9 cellular contexts compared by ENCODE assay signal in genomic region chrX:11944486-11944885, GRCh38.
DNase-seq lines count a peak whose midpoint lies in the region; ATAC-seq, FAIRE-seq and TF ChIP-seq lines count a peak whose summit lies in the region.
"Had no signal": no experiment of that assay in that cellular context is flagged by ENCODE, and none has a peak within 500 bp of the region (broad histone marks: within the 10 kb centered on the region; RNA-seq: fewer than 3 reads in every experiment).

No MANE protein-coding gene starts in this region.

- H3K27me3 ChIP-seq in H1 (replicated peaks in 1 of 4; ENCODE audit: control insufficient read depth in 3 of 4, extremely low read depth in 1 of 4, insufficient read depth in 3 of 4, low read length in 3 of 4) = no peaks in the 10 kb centered on the region
- H3K27me3 ChIP-seq in psoas muscle (ENCODE audit: insufficient read depth in 3 of 3, low read length in 2 of 3) = no peaks in the 10 kb centered on the region

- H4K91ac ChIP-seq in H1 (replicated peaks; ENCODE audit: insufficient read length, low read length) = no peak overlapping the region

- H3K79me1 ChIP-seq in H1 (ENCODE audit: low read depth, low read length) = no peaks in the 10 kb centered on the region

- no peak overlapping the region for H3K4ac ChIP-seq in H1 (replicated peaks; ENCODE audit: insufficient read length, low read depth, low read length)

- no peak overlapping the region for H4K5ac ChIP-seq in H1 (ENCODE audit: insufficient read length, low read depth, low read length)

- no peak overlapping the region for H2BK12ac ChIP-seq in H1 (ENCODE audit: low read depth, low read length)

- no peak overlapping the region for H2BK20ac ChIP-seq in H1 (ENCODE audit: low read length)

- CTCF ChIA-PET in H1 (lab: Charles Lee; ENCODE audit: partially characterized antibody) = interaction anchor here (0.7 to 1.9 kb wide), 7 partner anchors 9 to 156 kb away, joined by 3 to 7 read pairs (median 4); no protein-coding TSS in a partner anchor

- intact Hi-C loops in psoas muscle (cut with DNase I) = no loop called here

- H2BK5ac ChIP-seq in H1 (ENCODE audit: low read depth, low read length) = no peak overlapping the region

- H2BK15ac ChIP-seq in H1 (ENCODE audit: low read length) = no peak overlapping the region

- TF ChIP-seq POLR2A in H1 (IDR thresholded peaks at IDR 0.05; ENCODE audit: control extremely low read depth in 1 of 2, low read depth in 2 of 2, low read length in 2 of 2) = no peak

- TF ChIP-seq EP300 in H1 (IDR thresholded peaks at IDR 0.05; ENCODE audit: borderline replicate concordance in 1 of 2, low read depth in 2 of 2, low read length in 2 of 2) = no peak

- peak overlapping the region; percentile 98 for H2AFZ ChIP-seq in H1 (ENCODE audit: low read length)

- H4K20me1 ChIP-seq in H1 (replicated peaks in 1 of 2; ENCODE audit: control insufficient read depth in 1 of 2, insufficient read depth in 2 of 2, low read length in 2 of 2) = no peaks in the 10 kb centered on the region

- no peak for ATAC-seq in psoas muscle

- H3K4me1 ChIP-seq in H1 (replicated peaks in 1 of 4; ENCODE audit: control insufficient read depth in 3 of 4, insufficient read depth in 4 of 4, low read length in 3 of 4) (no peaks in the 10 kb centered on the region), psoas muscle (no peaks in the 10 kb centered on the region)

- H2AK5ac ChIP-seq in H1 (ENCODE audit: low read depth, low read length) = no peak overlapping the region

- no peak overlapping the region for H3K56ac ChIP-seq in H1 (replicated peaks; ENCODE audit: insufficient read length, low read depth, low read length)

- H3K4me2 ChIP-seq in H1 (ENCODE audit: insufficient read depth in 1 of 2, low read depth in 2 of 2, low read length in 2 of 2) = no peak overlapping the region

- FAIRE-seq in H1 (lab: Jason Lieb, UNC) = peak; percentile 85

- H3K9me3 ChIP-seq in H1 (ENCODE audit: insufficient read depth in 2 of 2, low read depth in 1 of 2, low read length in 1 of 2) (no peaks in the 10 kb centered on the region), psoas muscle (peaks cover 4% of the 10 kb centered on the region)

- POLR2A ChIA-PET in H1 (lab: Charles Lee; ENCODE audit: partially characterized antibody) = no interaction called here

- TF ChIP-seq CTCF in H1 (IDR thresholded peaks at IDR 0.05; ENCODE audit: control extremely low read depth in 1 of 3, insufficient read depth in 1 of 3, low read depth in 1 of 3, low read length in 3 of 3) (peak; percentile 47 to 73 (median 57)), retinal pigment epithelial cell (conservative IDR thresholded peaks at IDR 0.05; ENCODE audit: low read depth, low read length) (peak; percentile 64), psoas muscle (IDR thresholded peaks at IDR 0.05) (no peak)

- no peak overlapping the region for H3K27ac ChIP-seq in H1 (ENCODE audit: low read depth, low read length)
- no peak overlapping the region for H3K27ac ChIP-seq in psoas muscle

- no peak overlapping the region for H3K9ac ChIP-seq in H1 (replicated peaks in 1 of 4; ENCODE audit: extremely low read depth in 1 of 4, low read depth in 3 of 4, low read length in 3 of 4)

- H2BK120ac ChIP-seq in H1 (replicated peaks; ENCODE audit: low read depth, low read length) = no peak overlapping the region

- H4K8ac ChIP-seq in H1 (ENCODE audit: extremely low read depth, insufficient read depth, low read length) = no peak overlapping the region

- no peaks in the 10 kb centered on the region for H3K79me2 ChIP-seq in H1 (ENCODE audit: control insufficient read depth in 1 of 2, insufficient read depth in 2 of 2, low read length in 2 of 2)

- no peak overlapping the region for H3K14ac ChIP-seq in H1 (ENCODE audit: insufficient read length)

- H3K36me3 ChIP-seq in H1 (ENCODE audit: control insufficient read depth in 2 of 4, insufficient read depth in 4 of 4, low read length in 3 of 4) (no peaks in the 10 kb centered on the region), psoas muscle (ENCODE audit: insufficient read depth in 1 of 2, low read depth in 1 of 2) (no peaks in the 10 kb centered on the region)

- peak; percentile 53 to 62 for TF ChIP-seq RAD21 in H1 (IDR thresholded peaks at IDR 0.05 in 1 of 2, conservative IDR thresholded peaks at IDR 0.05 in 1 of 2; ENCODE audit: low read depth in 2 of 2, low read length in 2 of 2)

- WGBS in H1 (ENCODE audit: extremely low coverage in 1 of 2, insufficient coverage in 1 of 2, insufficient read length in 1 of 2, insufficient replicate concordance in 2 of 2, low coverage in 1 of 2, low lambda C conversion rate in 2 of 2, missing lambda C conversion rate in 1 of 2), 2 experiments = 37% methylated on average over 5 of the region's 5 CpGs; no CpG with 5 or more reads in 1 of the 2 experiments
- WGBS in psoas muscle, 3 donors = 23 to 30% (median 27%) methylated on average over 5 of the region's 5 CpGs

- H3K23ac ChIP-seq in H1 (ENCODE audit: insufficient read length) = no peak overlapping the region

- H3K4me3 ChIP-seq in H1 (ENCODE audit: extremely low read depth in 1 of 4, insufficient read depth in 2 of 4, low read depth in 3 of 4, low read length in 4 of 4) (no peak overlapping the region), retinal pigment epithelial cell (ENCODE audit: low read length) (no peak overlapping the region), psoas muscle (no peak overlapping the region)

- no peaks in the 10 kb centered on the region for H3K23me2 ChIP-seq in H1 (ENCODE audit: low read depth, low read length)

- DNase-seq in NCI-H345 (lab: John Stamatoyannopoulos, UW) (peak; percentile 21), NCI-H345 treated with DMSO at 0.1 percent for 48 hours (lab: John Stamatoyannopoulos, UW; ENCODE audit: unreplicated experiment) (no peak), NCI-H1092 (lab: John Stamatoyannopoulos, UW) (peak; percentile 62), H1 (ENCODE audit: low read depth in 1 of 2, low spot score in 2 of 2) (peak; percentile 33 to 45), retinal pigment epithelial cell (ENCODE audit: low read depth) (peak; percentile 14), NOMO-1 (lab: John Stamatoyannopoulos, UW; ENCODE audit: unreplicated experiment in 2 of 2) (no peak), psoas muscle (no peak)
- no peak for DNase-seq in activated CD8-positive, alpha-beta memory T cell treated with anti-CD3 and anti-CD28 coated beads for 24 hours
- DNase-seq: activated CD4-positive, alpha-beta T cell treated with anti-CD3 and anti-CD28 coated beads, Interleukin-2, amount 10 ng/mL, durations not matched to agents 7 days and 5 days had no signal

- H3K18ac ChIP-seq in H1 (ENCODE audit: extremely low read depth, low read length) = no peak overlapping the region

TF ChIP-seq in H1, 55 proteins besides CTCF, POLR2A, EP300 and RAD21:
- TF ChIP-seq GTF2F1 (IDR thresholded peaks at IDR 0.05; ENCODE audit: borderline replicate concordance, low read depth, low read length) (no peak), ZNF274 (IDR thresholded peaks at IDR 0.05; ENCODE audit: borderline replicate concordance, extremely low read depth, low read length) (no peak), CBX5 (IDR thresholded peaks at IDR 0.05; ENCODE audit: low read depth, low read length) (no peak), MAX (IDR thresholded peaks at IDR 0.05) (peak; percentile 59), NRF1 (IDR thresholded peaks at IDR 0.05; ENCODE audit: low read depth, low read length) (no peak), POLR2AphosphoS5 (IDR thresholded peaks at IDR 0.05; ENCODE audit: low read depth, low read length) (no peak), RBBP5 (IDR thresholded peaks at IDR 0.05; ENCODE audit: borderline replicate concordance, low read depth, low read length) (no peak), NANOG (IDR thresholded peaks at IDR 0.05; ENCODE audit: insufficient read depth, low read depth, low read length, poor library complexity, severe bottlenecking) (no peak), TEAD4 (IDR thresholded peaks at IDR 0.05; ENCODE audit: low read depth, low read length) (no peak), ASH2L (IDR thresholded peaks at IDR 0.05; ENCODE audit: low read length) (no peak), CTBP2 (IDR thresholded peaks at IDR 0.05; ENCODE audit: borderline replicate concordance, insufficient read depth, insufficient read length, low read length) (no peak), SIRT6 (IDR thresholded peaks at IDR 0.05; ENCODE audit: low read length) (no peak), E2F6 (IDR thresholded peaks at IDR 0.05) (peak; percentile 72), MAFK (IDR thresholded peaks at IDR 0.05; ENCODE audit: low read depth, low read length) (0 out of 2 replicates have a peak, but pooled peaks have one; percentile 24), FOSL1 (IDR thresholded peaks at IDR 0.05; ENCODE audit: insufficient read depth, low read depth, low read length) (no peak), YY1 (IDR thresholded peaks at IDR 0.05; ENCODE audit: low read depth, low read length) (peak; percentile 77; the same call in 1 of the 2 replicates)

Comparison
In these comparisons a context has a peak if more than half of its experiments do, and no peak if none do; other contexts are left out.
1. DNase-seq: peak in NCI-H345 (single experiment), NCI-H1092 (single experiment), H1 (2 of 2) and retinal pigment epithelial cell (single experiment); none in NCI-H345 treated with DMSO at 0.1 percent for 48 hours (single experiment), NOMO-1 (0 of 2), psoas muscle (0 of 2) and activated CD8-positive, alpha-beta memory T cell treated with anti-CD3 and anti-CD28 coated beads for 24 hours (single experiment).